Comparison of ENCODE assay signal across 17 cellular contexts in the genomic region with DNA sequence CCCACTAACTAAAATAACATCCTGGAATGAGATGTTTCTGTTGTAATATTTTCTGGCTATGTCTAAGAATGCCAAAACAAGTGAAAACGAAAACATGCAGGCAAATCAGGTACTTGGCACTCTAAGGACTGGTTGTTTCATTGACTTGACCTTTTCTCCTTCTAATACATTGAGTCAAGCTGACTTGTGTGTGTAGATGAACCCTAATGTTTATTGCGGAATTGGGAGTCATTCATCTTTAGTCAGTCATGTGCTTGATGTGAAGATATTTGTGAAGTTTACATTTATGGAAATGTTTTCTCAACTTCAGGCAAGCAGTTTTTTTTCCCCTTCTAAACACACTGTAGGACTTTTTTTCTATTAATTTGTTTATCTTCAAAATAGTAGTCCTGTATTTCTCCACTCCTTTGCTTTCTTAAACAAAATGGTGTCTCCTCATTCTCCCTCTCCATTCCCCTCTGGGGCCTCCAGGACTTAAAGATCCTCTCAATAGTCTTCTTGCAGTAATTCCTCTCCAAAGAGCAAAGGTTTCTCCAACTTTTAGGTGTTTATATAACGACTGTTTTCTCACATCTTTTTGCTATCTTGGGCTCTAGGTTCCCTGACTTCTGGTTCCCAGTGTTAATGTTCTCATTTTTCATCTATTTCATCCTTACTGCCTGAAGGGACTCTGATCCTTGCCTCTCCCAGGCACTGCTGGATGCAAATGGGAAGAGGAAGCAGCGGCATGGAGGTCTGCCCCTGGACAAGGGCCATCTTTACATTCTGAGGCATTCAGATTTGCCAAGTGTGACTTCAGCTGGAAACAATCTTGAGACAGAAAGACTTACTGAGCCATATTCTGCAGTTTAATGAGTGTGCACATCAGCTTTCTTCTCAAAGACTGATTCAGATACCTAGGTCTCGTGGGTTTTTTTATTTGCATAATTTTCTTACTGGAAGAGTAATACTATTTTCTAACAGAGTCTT.
DNase-seq lines count a peak whose midpoint lies in the region; ATAC-seq and TF ChIP-seq lines count a peak whose summit lies in the region.
"Had no signal": no experiment of that assay in that cellular context is flagged by ENCODE, and none has a peak within 500 bp of the region (broad histone marks: within the 10 kb centered on the region; RNA-seq: fewer than 3 reads in every experiment).

No MANE protein-coding gene starts in this region.

- H3K4me3 ChIP-seq in AG04449 (ENCODE audit: low read depth, low read length) (no peak overlapping the region), hepatocyte (no peak overlapping the region)
- H3K4me3 ChIP-seq: smooth muscle cell had no signal

- no peaks in the 10 kb centered on the region for H4K20me1 ChIP-seq in hepatocyte (ENCODE audit: insufficient read depth, poor library complexity, severe bottlenecking)

- H3K9me3 Mint-ChIP-seq in HFFc6: no peaks in the 10 kb centered on the region
- H3K9me3 Mint-ChIP-seq: activated naive CD4-positive, alpha-beta T cell treated with anti-CD3 and anti-CD28 coated beads, Interleukin-2, amount 50 U/mL, for 24 hours; stimulated activated naive CD8-positive, alpha-beta T cell treated with anti-CD3 and anti-CD28 coated beads, Interleukin-15, amount 100 ng/mL, for 72 hours had no signal

- DNase-seq in AG04449 (ENCODE audit: low read depth, low spot score) (peak; percentile 36), HFFc6 (peak; percentile 43), astrocyte of the hippocampus (ENCODE audit: low read depth, low spot score) (peak; percentile 66), hepatocyte (ENCODE audit: low spot score) (peak; percentile 34), T-helper 17 cell (no peak), superior temporal gyrus (ENCODE audit: extremely low spot score) (no peak)
- no peak for DNase-seq in stimulated activated naive CD4-positive, alpha-beta T cell treated with Interleukin-2 at 50 U/mL for 16 hours (lab: John Stamatoyannopoulos, UW)
- DNase-seq: ACHN; NCI-H1048; NCI-H2171; stimulated activated naive CD8-positive, alpha-beta T cell treated with anti-CD3 and anti-CD28 coated beads, Interleukin-15, amount 100 ng/mL, for 72 hours; WERI-Rb-1 had no signal

- peak overlapping the region; percentile 82 for H3K27ac ChIP-seq in hepatocyte
- H3K27ac ChIP-seq: neutrophil, WERI-Rb-1 had no signal

- ATAC-seq in T-helper 17 cell: no peak
- no peak for ATAC-seq in HG02588 (IDR thresholded peaks at IDR 0.05; ENCODE audit: unreplicated experiment)
- ATAC-seq: esophagus mucosa; stimulated activated naive CD8-positive, alpha-beta T cell treated with anti-CD3 and anti-CD28 coated beads, Interleukin-15, amount 100 ng/mL, for 72 hours had no signal

- H3K4me1 ChIP-seq in hepatocyte (ENCODE audit: insufficient read depth): no peaks in the 10 kb centered on the region

- peak overlapping the region; percentile 50 for H3K4me3 Mint-ChIP-seq in HFFc6
- no peak overlapping the region for H3K4me3 Mint-ChIP-seq in T-helper 17 cell
- H3K4me3 Mint-ChIP-seq: activated naive CD4-positive, alpha-beta T cell treated with anti-CD3 and anti-CD28 coated beads, Interleukin-2, amount 50 U/mL, for 24 hours; stimulated activated naive CD8-positive, alpha-beta T cell treated with anti-CD3 and anti-CD28 coated beads, Interleukin-15, amount 100 ng/mL, for 72 hours had no signal

- CTCF ChIA-PET in AG04449 (lab: Yijun Ruan, JAX): no interaction called here

- no peaks in the 10 kb centered on the region for H3K36me3 ChIP-seq in hepatocyte (replicated peaks; ENCODE audit: insufficient read depth, low read depth)
- H3K36me3 ChIP-seq: neutrophil, WERI-Rb-1 had no signal

- H3K4me1 Mint-ChIP-seq in HFFc6 (ENCODE audit: low read depth) (peaks cover 16% of the 10 kb centered on the region), T-helper 17 cell (no peaks in the 10 kb centered on the region)
- H3K4me1 Mint-ChIP-seq: activated naive CD4-positive, alpha-beta T cell treated with anti-CD3 and anti-CD28 coated beads, Interleukin-2, amount 50 U/mL, for 24 hours; stimulated activated naive CD8-positive, alpha-beta T cell treated with anti-CD3 and anti-CD28 coated beads, Interleukin-15, amount 100 ng/mL, for 72 hours had no signal

- H3K27me3 Mint-ChIP-seq in HFFc6 (ENCODE audit: insufficient read depth) (no peaks in the 10 kb centered on the region), T-helper 17 cell (no peaks in the 10 kb centered on the region)
- H3K27me3 Mint-ChIP-seq: activated naive CD4-positive, alpha-beta T cell treated with anti-CD3 and anti-CD28 coated beads, Interleukin-2, amount 50 U/mL, for 24 hours; stimulated activated naive CD8-positive, alpha-beta T cell treated with anti-CD3 and anti-CD28 coated beads, Interleukin-15, amount 100 ng/mL, for 72 hours had no signal

- WGBS in hepatocyte (ENCODE audit: low lambda C conversion rate, missing lambda C conversion rate): 44% methylated on average over 5 of the region's 5 CpGs

- H2AFZ ChIP-seq in hepatocyte: no peak overlapping the region

- H3K9me3 ChIP-seq in hepatocyte (ENCODE audit: low read depth) (no peaks in the 10 kb centered on the region), T-helper 17 cell (ENCODE audit: control insufficient read depth, low read length, poor library complexity, severe bottlenecking) (no peaks in the 10 kb centered on the region)
- H3K9me3 ChIP-seq: neutrophil had no signal

- TF ChIP-seq CTCF in AG04449 (IDR thresholded peaks at IDR 0.05; ENCODE audit: insufficient read depth, low read length, missing control alignments): no peak
- TF ChIP-seq CTCF in HFFc6 (IDR thresholded peaks at IDR 0.05): no peak
- no peak for TF ChIP-seq CTCF in hepatocyte (IDR thresholded peaks at IDR 0.05; ENCODE audit: poor library complexity)

- no peak overlapping the region for H3K4me2 ChIP-seq in hepatocyte
- H3K4me2 ChIP-seq: smooth muscle cell had no signal

- H3K9me2 ChIP-seq in hepatocyte (replicated peaks; ENCODE audit: insufficient read depth): no peaks in the 10 kb centered on the region

- H3K27ac Mint-ChIP-seq in HFFc6 (peak overlapping the region; percentile 91), T-helper 17 cell (no peak overlapping the region)
- H3K27ac Mint-ChIP-seq: activated naive CD4-positive, alpha-beta T cell treated with anti-CD3 and anti-CD28 coated beads, Interleukin-2, amount 50 U/mL, for 24 hours; stimulated activated naive CD8-positive, alpha-beta T cell treated with anti-CD3 and anti-CD28 coated beads, Interleukin-15, amount 100 ng/mL, for 72 hours had no signal

- no peaks in the 10 kb centered on the region for H3K27me3 ChIP-seq in hepatocyte
- H3K27me3 ChIP-seq: neutrophil had no signal

- no peaks in the 10 kb centered on the region for H3K79me2 ChIP-seq in hepatocyte

- POLR2A ChIA-PET in AG04449 (lab: Yijun Ruan, JAX): interaction anchor here (0.6 kb wide), 1 partner anchor 70 kb away, joined by 3 read pairs; no protein-coding TSS in a partner anchor

- H3K36me3 Mint-ChIP-seq in HFFc6 (ENCODE audit: low read depth) (no peaks in the 10 kb centered on the region), T-helper 17 cell (ENCODE audit: low read depth) (no peaks in the 10 kb centered on the region)
- H3K36me3 Mint-ChIP-seq: activated naive CD4-positive, alpha-beta T cell treated with anti-CD3 and anti-CD28 coated beads, Interleukin-2, amount 50 U/mL, for 24 hours had no signal

Comparison
In these comparisons a context has a peak if more than half of its experiments do, and no peak if none do; other contexts are left out.
1. DNase-seq: peak in AG04449 (single experiment), HFFc6 (single experiment), astrocyte of the hippocampus (single experiment) and hepatocyte (single experiment); none in T-helper 17 cell (0 of 3), stimulated activated naive CD4-positive, alpha-beta T cell treated with Interleukin-2 at 50 U/mL for 16 hours (single experiment) and superior temporal gyrus (single experiment).